Comparison of ENCODE assay signal across 8 cellular contexts in the genomic region with DNA sequence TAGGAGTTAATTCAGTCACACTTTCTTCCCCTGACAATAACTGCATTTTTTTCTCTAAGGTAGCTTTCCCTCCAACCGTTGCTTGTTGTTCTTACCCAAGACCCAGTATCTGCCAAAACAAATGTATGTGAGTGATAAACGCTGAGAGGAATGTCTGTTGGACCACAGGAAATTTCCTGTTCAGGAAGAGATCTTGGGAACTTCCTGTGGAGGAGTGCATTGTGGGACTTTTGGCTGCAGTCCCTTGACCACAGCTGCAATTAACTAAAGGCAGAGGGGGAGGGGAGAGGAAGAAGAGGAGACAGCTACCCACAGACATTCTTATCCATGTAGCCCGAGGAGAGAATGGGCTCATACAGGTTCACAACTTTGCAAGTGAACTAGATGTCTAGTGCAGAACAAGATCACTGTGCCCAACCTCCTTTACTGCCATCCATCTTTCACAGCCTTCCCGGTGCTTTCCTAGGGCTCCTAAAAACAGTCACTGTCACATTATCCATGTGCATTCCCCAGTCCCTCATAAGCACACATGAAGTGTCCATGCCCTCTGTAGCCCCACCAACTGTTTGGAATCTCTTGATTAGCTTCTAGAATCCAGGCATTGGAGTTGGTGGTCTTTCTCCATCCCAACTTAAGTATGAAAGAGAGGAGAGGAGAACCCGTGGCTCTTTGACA.
DNase-seq lines count a peak whose midpoint lies in the region; ATAC-seq, FAIRE-seq and TF ChIP-seq lines count a peak whose summit lies in the region.

No MANE protein-coding gene starts in this region.

- peak overlapping the region; percentile 55 for H2AFZ ChIP-seq in OCI-LY7 (ENCODE audit: low read length)

- peak overlapping the region; percentile 60 for H3K4me2 ChIP-seq in OCI-LY7 (ENCODE audit: low read length)

- no peak for ATAC-seq in HG02970 (IDR thresholded peaks at IDR 0.05; ENCODE audit: low FRiP score, unreplicated experiment)
- no peak for ATAC-seq in GM19328 (IDR thresholded peaks at IDR 0.05; ENCODE audit: unreplicated experiment)

- DNase-seq in GM12892 (ENCODE audit: insufficient read length): no peak
- peak; percentile 39 for DNase-seq in OCI-LY7 (ENCODE audit: low spot score)
- peak; percentile 97 for DNase-seq in dermis blood vessel endothelial cell
- no peak for DNase-seq in osteocyte (ENCODE audit: extremely low spot score, unreplicated experiment)
- DNase-seq in type B pancreatic cell (ENCODE audit: extremely low spot score, unreplicated experiment): no peak
- DNase-seq in NCI-H2081 (lab: John Stamatoyannopoulos, UW): no peak

- H3K9me3 Mint-ChIP-seq in osteocyte (ENCODE audit: unreplicated experiment): no peaks in the 10 kb centered on the region
- peaks cover 9% of the 10 kb centered on the region for H3K9me3 Mint-ChIP-seq in type B pancreatic cell

- no peak for TF ChIP-seq CTCF in OCI-LY7 (conservative IDR thresholded peaks at IDR 0.05; ENCODE audit: low read length)
- TF ChIP-seq CTCF in osteocyte (IDR thresholded peaks at IDR 0.05): no peak
- no peak for TF ChIP-seq CTCF in type B pancreatic cell (conservative IDR thresholded peaks at IDR 0.05)

- H3K36me3 Mint-ChIP-seq in osteocyte (ENCODE audit: unreplicated experiment): peaks cover 7% of the 10 kb centered on the region
- peaks cover 32% of the 10 kb centered on the region for H3K36me3 Mint-ChIP-seq in type B pancreatic cell

- no peak for TF ChIP-seq POLR2A in GM12892 (IDR thresholded peaks at IDR 0.05; ENCODE audit: low read depth, low read length)

- no peaks in the 10 kb centered on the region for H3K9me2 ChIP-seq in OCI-LY7 (ENCODE audit: insufficient read depth, low read length)

- intact Hi-C loops in OCI-LY7 (cut with micrococcal nuclease; ENCODE audit: unreplicated experiment): no loop called here

- peak overlapping the region; percentile 86 for H3K27ac Mint-ChIP-seq in osteocyte (ENCODE audit: unreplicated experiment)
- no peak overlapping the region for H3K27ac Mint-ChIP-seq in type B pancreatic cell

- H3K4me1 Mint-ChIP-seq in osteocyte (ENCODE audit: unreplicated experiment) (peaks cover 53% of the 10 kb centered on the region), type B pancreatic cell (ENCODE audit: unreplicated experiment) (peaks cover 21% of the 10 kb centered on the region)

- POLR2A ChIA-PET in OCI-LY7 (lab: Charles Lee): interaction anchor here (0.6 to 1.1 kb wide), 4 partner anchors 11 to 120 kb away, joined by 3 to 8 read pairs (median 4); no protein-coding TSS in a partner anchor

- CTCF ChIA-PET in OCI-LY7 (lab: Charles Lee; ENCODE audit: unreplicated experiment): interaction anchor here (1.1 kb wide), 1 partner anchor 13 kb away, joined by 3 read pairs; no protein-coding TSS in a partner anchor

- H3K27me3 Mint-ChIP-seq in osteocyte (ENCODE audit: unreplicated experiment) (no peaks in the 10 kb centered on the region), type B pancreatic cell (no peaks in the 10 kb centered on the region)

- no TSS peak for BruUV-seq in OCI-LY7 (replicated peaks; lab: Mats Ljungman, UMichigan)

- peak overlapping the region; percentile 12 for H3K27ac ChIP-seq in OCI-LY7 (ENCODE audit: low read depth, low read length, poor library complexity, severe bottlenecking)

- H3K4me3 Mint-ChIP-seq in osteocyte (ENCODE audit: unreplicated experiment) (peak overlapping the region; percentile 8), type B pancreatic cell (no peak overlapping the region)

- peaks cover 18% of the 10 kb centered on the region for H3K36me3 ChIP-seq in OCI-LY7 (ENCODE audit: insufficient read depth, low read length)

- H3K79me2 ChIP-seq in OCI-LY7 (ENCODE audit: insufficient read depth, low read depth, low read length): no peaks in the 10 kb centered on the region

- H3K4me3 ChIP-seq in OCI-LY7 (ENCODE audit: low read depth, low read length, poor library complexity, severe bottlenecking): peak overlapping the region; percentile 12

- FAIRE-seq in GM12892 (lab: Jason Lieb, UNC): peak; percentile 54

- H3K9me3 ChIP-seq in OCI-LY7 (ENCODE audit: low read length): no peaks in the 10 kb centered on the region; the same call in 1 of the 2 replicates

- H4K20me1 ChIP-seq in OCI-LY7 (ENCODE audit: insufficient read depth, low read length): no peaks in the 10 kb centered on the region

- H3K4me1 ChIP-seq in OCI-LY7 (ENCODE audit: insufficient read depth, low read length, poor library complexity, severe bottlenecking): peaks cover 31% of the 10 kb centered on the region

Comparison
In these comparisons a context has a peak if more than half of its experiments do, and no peak if none do; other contexts are left out.
1. DNase-seq: peak in OCI-LY7 (single experiment) and dermis blood vessel endothelial cell (single experiment); none in GM12892 (single experiment), osteocyte (single experiment), type B pancreatic cell (single experiment) and NCI-H2081 (0 of 2).